ENCODE assay signal across 18 cellular contexts in the genomic region with DNA sequence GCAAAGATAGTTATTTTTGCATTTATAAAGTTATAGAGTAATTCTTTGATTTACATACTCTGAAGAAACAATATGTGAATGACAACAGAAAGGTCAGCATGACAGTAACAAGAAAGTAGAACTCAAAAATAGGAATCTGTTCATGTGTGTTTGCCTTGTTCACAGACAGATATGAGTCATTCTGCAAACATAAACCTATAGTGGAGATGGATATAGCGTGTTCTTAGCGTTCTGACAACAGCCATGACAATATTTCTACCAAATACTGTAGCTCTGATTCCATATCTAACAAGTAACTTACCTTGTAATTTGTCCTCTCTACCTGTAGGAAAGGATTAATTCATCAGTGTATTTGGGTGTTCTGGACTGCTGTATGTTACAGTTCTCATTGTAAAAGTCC.
A peak's percentile ranks its signal among the peaks of the same experiment; 100 is the strongest.
DNase-seq lines count a peak whose midpoint lies in the region; ATAC-seq and TF ChIP-seq lines count a peak whose summit lies in the region.
"Had no signal": no experiment of that assay in that cellular context is flagged by ENCODE, and none has a peak within 500 bp of the region (broad histone marks: within the 10 kb centered on the region; RNA-seq: fewer than 3 reads in every experiment).

No MANE protein-coding gene starts in this region.

- H3K27ac Mint-ChIP-seq in activated naive CD8-positive, alpha-beta T cell, result peak overlapping the region; percentile 58
- no peak overlapping the region for H3K27ac Mint-ChIP-seq in activated naive CD8-positive, alpha-beta T cell treated with anti-CD3 and anti-CD28 coated beads for 36 hours
- no peak overlapping the region for H3K27ac Mint-ChIP-seq in stimulated activated naive B cell treated with anti-CD40 and anti-IgM and Interleukin-4, amounts not matched to agents 10 μg/mL and 1 μg/mL and 100 μg/mL, for 72 hours
- H3K27ac Mint-ChIP-seq in activated CD4-positive, alpha-beta memory T cell treated with anti-CD3 and anti-CD28 coated beads for 36 hours, result no peak overlapping the region
- H3K27ac Mint-ChIP-seq: activated naive CD4-positive, alpha-beta T cell treated with anti-CD3 and anti-CD28 coated beads, Interleukin-2, amount 10 ng/mL, durations not matched to agents 7 days and 5 days had no signal

- in situ Hi-C loops in Panc1 (cut with HindIII; ENCODE audit: low pct_unique_long_range_greater_than_20kb, low sequenced_read_pairs), result no loop called here

- TF ChIP-seq CTCF in Panc1 (IDR thresholded peaks at IDR 0.05), result no peak

- CTCF ChIA-PET in Panc1 (lab: Charles Lee), result interaction anchor here (0.5 kb wide), 1 partner anchor 11 kb away, joined by 8 read pairs; no protein-coding TSS in a partner anchor
- CTCF ChIA-PET in activated CD4-positive, alpha-beta memory T cell treated with anti-CD3 and anti-CD28 coated beads for 36 hours (lab: Charles Lee), result no interaction called here

- ATAC-seq in HG02759 (IDR thresholded peaks at IDR 0.05; ENCODE audit: unreplicated experiment) (peak; percentile 41), Panc1 (peak; percentile 79), HG03095 (IDR thresholded peaks at IDR 0.05; ENCODE audit: unreplicated experiment) (no peak)
- peak; percentile 26 to 32 for ATAC-seq in stimulated activated naive B cell treated with anti-CD40 and anti-IgM and Interleukin-4, amounts not matched to agents 10 μg/mL and 1 μg/mL and 100 μg/mL, for 72 hours (replicated peaks)
- ATAC-seq: left lobe of liver had no signal

- POLR2A ChIA-PET in Panc1 (lab: Charles Lee), result no interaction called here
- POLR2A ChIA-PET in activated CD4-positive, alpha-beta memory T cell treated with anti-CD3 and anti-CD28 coated beads for 36 hours (lab: Charles Lee), result no interaction called here

- no peaks in the 10 kb centered on the region for H3K27me3 Mint-ChIP-seq in activated naive CD8-positive, alpha-beta T cell
- H3K27me3 Mint-ChIP-seq in activated naive CD8-positive, alpha-beta T cell treated with anti-CD3 and anti-CD28 coated beads for 36 hours, result no peaks in the 10 kb centered on the region
- H3K27me3 Mint-ChIP-seq in stimulated activated naive B cell treated with anti-CD40 and anti-IgM and Interleukin-4, amounts not matched to agents 10 μg/mL and 1 μg/mL and 100 μg/mL, for 72 hours, result no peaks in the 10 kb centered on the region
- H3K27me3 Mint-ChIP-seq in activated CD4-positive, alpha-beta memory T cell treated with anti-CD3 and anti-CD28 coated beads for 36 hours, result no peaks in the 10 kb centered on the region
- H3K27me3 Mint-ChIP-seq: activated naive CD4-positive, alpha-beta T cell treated with anti-CD3 and anti-CD28 coated beads, Interleukin-2, amount 10 ng/mL, durations not matched to agents 7 days and 5 days had no signal

- H3K4me1 Mint-ChIP-seq in activated naive CD8-positive, alpha-beta T cell (ENCODE audit: low read depth), result peaks cover 73% of the 10 kb centered on the region
- H3K4me1 Mint-ChIP-seq in activated naive CD8-positive, alpha-beta T cell treated with anti-CD3 and anti-CD28 coated beads for 36 hours, result peaks cover 56% of the 10 kb centered on the region
- H3K4me1 Mint-ChIP-seq in stimulated activated naive B cell treated with anti-CD40 and anti-IgM and Interleukin-4, amounts not matched to agents 10 μg/mL and 1 μg/mL and 100 μg/mL, for 72 hours, result peaks cover 40 to 61% of the 10 kb centered on the region in 2 donors
- peaks cover 59% of the 10 kb centered on the region for H3K4me1 Mint-ChIP-seq in activated CD4-positive, alpha-beta memory T cell treated with anti-CD3 and anti-CD28 coated beads for 36 hours (ENCODE audit: low read depth)

- H3K4me3 Mint-ChIP-seq in activated naive CD8-positive, alpha-beta T cell, result no peak overlapping the region
- H3K4me3 Mint-ChIP-seq in activated naive CD8-positive, alpha-beta T cell treated with anti-CD3 and anti-CD28 coated beads for 36 hours, result no peak overlapping the region
- H3K4me3 Mint-ChIP-seq in stimulated activated naive B cell treated with anti-CD40 and anti-IgM and Interleukin-4, amounts not matched to agents 10 μg/mL and 1 μg/mL and 100 μg/mL, for 72 hours, result no peak overlapping the region
- no peak overlapping the region for H3K4me3 Mint-ChIP-seq in activated CD4-positive, alpha-beta memory T cell treated with anti-CD3 and anti-CD28 coated beads for 36 hours
- H3K4me3 Mint-ChIP-seq: activated naive CD4-positive, alpha-beta T cell treated with anti-CD3 and anti-CD28 coated beads, Interleukin-2, amount 10 ng/mL, durations not matched to agents 7 days and 5 days had no signal

- peaks cover 3% of the 10 kb centered on the region for H3K9me3 Mint-ChIP-seq in activated naive CD8-positive, alpha-beta T cell (ENCODE audit: low read depth)
- no peaks in the 10 kb centered on the region for H3K9me3 Mint-ChIP-seq in activated naive CD8-positive, alpha-beta T cell treated with anti-CD3 and anti-CD28 coated beads for 36 hours
- peaks cover 0 to 2% of the 10 kb centered on the region in 2 donors for H3K9me3 Mint-ChIP-seq in stimulated activated naive B cell treated with anti-CD40 and anti-IgM and Interleukin-4, amounts not matched to agents 10 μg/mL and 1 μg/mL and 100 μg/mL, for 72 hours
- H3K9me3 Mint-ChIP-seq in activated CD4-positive, alpha-beta memory T cell treated with anti-CD3 and anti-CD28 coated beads for 36 hours, result no peaks in the 10 kb centered on the region
- H3K9me3 Mint-ChIP-seq: activated naive CD4-positive, alpha-beta T cell treated with anti-CD3 and anti-CD28 coated beads, Interleukin-2, amount 10 ng/mL, durations not matched to agents 7 days and 5 days had no signal

- H3K27ac ChIP-seq in Panc1 (ENCODE audit: low read length), result no peak overlapping the region

- no peaks in the 10 kb centered on the region for H3K9me3 ChIP-seq in Panc1 (ENCODE audit: control insufficient read depth, insufficient read depth, low read depth, low read length)

- intact Hi-C loops in Panc1 (cut with micrococcal nuclease; ENCODE audit: unreplicated experiment), result no loop called here
- intact Hi-C loops in activated CD4-positive, alpha-beta memory T cell treated with anti-CD3 and anti-CD28 coated beads for 36 hours (cut with micrococcal nuclease), result no loop called here

- no peaks in the 10 kb centered on the region for H3K36me3 ChIP-seq in Panc1 (ENCODE audit: control insufficient read depth, insufficient read depth, low read length)

- no peak overlapping the region for H3K4me3 ChIP-seq in Panc1 (ENCODE audit: low read depth in 2 of 2, low read length in 2 of 2)

- no TSS peak for BruUV-seq in Panc1 (replicated peaks; lab: Mats Ljungman, UMichigan)

- H3K4me1 ChIP-seq in Panc1 (ENCODE audit: control insufficient read depth, insufficient read depth, low read length), result no peaks in the 10 kb centered on the region

- no peak for DNase-seq in activated naive CD8-positive, alpha-beta T cell treated with anti-CD3 and anti-CD28 coated beads for 36 hours
- DNase-seq in Panc1 (ENCODE audit: low read depth, low spot score), result peak; percentile 30
- no peak for DNase-seq in stimulated activated naive B cell treated with anti-CD40 and anti-IgM and Interleukin-4, amounts not matched to agents 10 μg/mL and 1 μg/mL and 100 μg/mL, for 72 hours
- DNase-seq in midbrain (lab: John Stamatoyannopoulos, UW), result no peak
- no peak for DNase-seq in activated CD4-positive, alpha-beta memory T cell treated with anti-CD3 and anti-CD28 coated beads for 36 hours
- DNase-seq: ACHN; activated CD4-positive, alpha-beta T cell treated with anti-CD3 and anti-CD28 coated beads, Interleukin-2, amount 50 U/mL, for 1 hour; activated naive CD4-positive, alpha-beta T cell treated with anti-CD3 and anti-CD28 coated beads, Interleukin-2, amount 10 ng/mL, durations not matched to agents 7 days and 5 days; cerebellar nuclear complex; NCI-H1105 treated with DMSO at 0.1 percent for 48 hours; NCI-H2107; NCI-H526; Right ventricle myocardium superior; stimulated activated CD4-positive, alpha-beta T cell treated with anti-CD3 and anti-CD28 coated beads, Interleukin-4, amount 100 ng/mL, for 4 hours had no signal

- H3K36me3 Mint-ChIP-seq in activated naive CD8-positive, alpha-beta T cell, result peaks cover 26% of the 10 kb centered on the region
- H3K36me3 Mint-ChIP-seq in activated naive CD8-positive, alpha-beta T cell treated with anti-CD3 and anti-CD28 coated beads for 36 hours, result peaks cover 31% of the 10 kb centered on the region
- peaks cover 5 to 6% of the 10 kb centered on the region in 2 donors for H3K36me3 Mint-ChIP-seq in stimulated activated naive B cell treated with anti-CD40 and anti-IgM and Interleukin-4, amounts not matched to agents 10 μg/mL and 1 μg/mL and 100 μg/mL, for 72 hours
- peaks cover 22% of the 10 kb centered on the region for H3K36me3 Mint-ChIP-seq in activated CD4-positive, alpha-beta memory T cell treated with anti-CD3 and anti-CD28 coated beads for 36 hours

- H3K27me3 ChIP-seq in Panc1 (ENCODE audit: control insufficient read depth, insufficient read depth, low read length), result no peaks in the 10 kb centered on the region
